ENCODE assay signal across 1 cellular context in the genomic region with DNA sequence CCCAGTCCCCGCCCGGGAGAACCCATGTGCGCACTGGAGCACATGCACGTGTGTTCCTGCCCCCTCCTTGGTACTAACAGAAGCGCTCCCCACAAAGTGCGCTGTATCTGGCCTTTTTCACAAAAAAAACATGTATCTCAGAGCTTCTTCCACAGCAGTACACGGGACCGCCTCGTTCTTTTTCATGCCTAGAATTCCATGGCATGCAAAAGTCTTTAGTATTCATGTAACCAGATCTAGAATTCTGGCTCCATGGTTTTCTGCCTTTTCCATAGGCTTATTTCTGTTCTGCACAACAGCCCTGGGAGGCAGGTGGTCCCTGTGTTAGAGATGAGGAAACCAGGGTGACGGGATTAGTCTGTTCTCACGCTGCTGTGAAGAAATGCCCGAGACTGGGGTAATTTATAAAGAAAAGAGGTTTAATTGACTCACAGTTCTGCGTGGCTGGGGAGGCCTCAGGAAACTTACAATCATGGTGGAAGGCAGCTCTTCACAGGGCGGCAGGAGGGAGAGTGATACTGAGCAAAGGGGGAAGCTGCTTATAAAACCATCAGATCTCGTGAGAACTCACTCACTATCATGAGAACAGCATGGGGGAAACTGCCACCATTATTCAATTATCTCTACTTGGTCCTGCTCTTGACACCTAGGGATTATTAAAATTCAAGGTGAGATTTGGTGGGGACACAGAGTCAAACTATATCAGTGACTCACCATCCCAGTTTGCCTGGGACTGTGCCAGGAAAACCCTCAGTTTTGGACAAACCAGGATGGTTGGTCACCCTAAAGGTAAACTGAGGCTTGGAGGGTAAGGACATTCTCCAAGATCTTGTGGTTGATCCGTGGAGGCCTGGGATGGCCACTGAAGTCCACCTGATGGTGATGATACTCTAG.
TF ChIP-seq lines count a peak whose summit lies in the region.

No MANE protein-coding gene starts in this region.

TF ChIP-seq in K562, 482 proteins besides CTCF, POLR2A, EP300 and RAD21 (continued from another document and continues in another):
- TF ChIP-seq, protein P1, sequence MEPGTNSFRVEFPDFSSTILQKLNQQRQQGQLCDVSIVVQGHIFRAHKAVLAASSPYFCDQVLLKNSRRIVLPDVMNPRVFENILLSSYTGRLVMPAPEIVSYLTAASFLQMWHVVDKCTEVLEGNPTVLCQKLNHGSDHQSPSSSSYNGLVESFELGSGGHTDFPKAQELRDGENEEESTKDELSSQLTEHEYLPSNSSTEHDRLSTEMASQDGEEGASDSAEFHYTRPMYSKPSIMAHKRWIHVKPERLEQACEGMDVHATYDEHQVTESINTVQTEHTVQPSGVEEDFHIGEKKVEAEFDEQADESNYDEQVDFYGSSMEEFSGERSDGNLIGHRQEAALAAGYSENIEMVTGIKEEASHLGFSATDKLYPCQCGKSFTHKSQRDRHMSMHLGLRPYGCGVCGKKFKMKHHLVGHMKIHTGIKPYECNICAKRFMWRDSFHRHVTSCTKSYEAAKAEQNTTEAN (CRISPR knock-in tag; IDR thresholded peaks at IDR 0.05), result no peak
- TF ChIP-seq, protein P2, sequence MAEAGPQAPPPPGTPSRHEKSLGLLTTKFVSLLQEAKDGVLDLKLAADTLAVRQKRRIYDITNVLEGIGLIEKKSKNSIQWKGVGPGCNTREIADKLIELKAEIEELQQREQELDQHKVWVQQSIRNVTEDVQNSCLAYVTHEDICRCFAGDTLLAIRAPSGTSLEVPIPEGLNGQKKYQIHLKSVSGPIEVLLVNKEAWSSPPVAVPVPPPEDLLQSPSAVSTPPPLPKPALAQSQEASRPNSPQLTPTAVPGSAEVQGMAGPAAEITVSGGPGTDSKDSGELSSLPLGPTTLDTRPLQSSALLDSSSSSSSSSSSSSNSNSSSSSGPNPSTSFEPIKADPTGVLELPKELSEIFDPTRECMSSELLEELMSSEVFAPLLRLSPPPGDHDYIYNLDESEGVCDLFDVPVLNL (CRISPR knock-in tag; IDR thresholded peaks at IDR 0.05; ENCODE audit: low read depth), result no peak
- TF ChIP-seq SMARCC2 (IDR thresholded peaks at IDR 0.05; ENCODE audit: low read depth), result no peak
- no peak for TF ChIP-seq ZC3H4 (CRISPR knock-in tag; IDR thresholded peaks at IDR 0.05; ENCODE audit: borderline replicate concordance)
- TF ChIP-seq ZNF318 (IDR thresholded peaks at IDR 0.05; ENCODE audit: borderline replicate concordance in 1 of 2, low read depth in 1 of 2), result no peak
- no peak for TF ChIP-seq ZNF121 (CRISPR knock-in tag; conservative IDR thresholded peaks at IDR 0.05)
- no peak for TF ChIP-seq NFATC3 (IDR thresholded peaks at IDR 0.05)
- TF ChIP-seq ZBTB26 (CRISPR knock-in tag; IDR thresholded peaks at IDR 0.05), result no peak
- TF ChIP-seq ZNF175 (CRISPR knock-in tag; IDR thresholded peaks at IDR 0.05; ENCODE audit: low read depth), result no peak
- TF ChIP-seq THRB (CRISPR knock-in tag; conservative IDR thresholded peaks at IDR 0.05), result no peak
- 0 out of 2 replicates have a peak, but pooled peaks have one; percentile 52 for TF ChIP-seq PTTG1 (tag; IDR thresholded peaks at IDR 0.05; ENCODE audit: low read depth)
- TF ChIP-seq NFIC (IDR thresholded peaks at IDR 0.05), result no peak
- TF ChIP-seq, protein P3, sequence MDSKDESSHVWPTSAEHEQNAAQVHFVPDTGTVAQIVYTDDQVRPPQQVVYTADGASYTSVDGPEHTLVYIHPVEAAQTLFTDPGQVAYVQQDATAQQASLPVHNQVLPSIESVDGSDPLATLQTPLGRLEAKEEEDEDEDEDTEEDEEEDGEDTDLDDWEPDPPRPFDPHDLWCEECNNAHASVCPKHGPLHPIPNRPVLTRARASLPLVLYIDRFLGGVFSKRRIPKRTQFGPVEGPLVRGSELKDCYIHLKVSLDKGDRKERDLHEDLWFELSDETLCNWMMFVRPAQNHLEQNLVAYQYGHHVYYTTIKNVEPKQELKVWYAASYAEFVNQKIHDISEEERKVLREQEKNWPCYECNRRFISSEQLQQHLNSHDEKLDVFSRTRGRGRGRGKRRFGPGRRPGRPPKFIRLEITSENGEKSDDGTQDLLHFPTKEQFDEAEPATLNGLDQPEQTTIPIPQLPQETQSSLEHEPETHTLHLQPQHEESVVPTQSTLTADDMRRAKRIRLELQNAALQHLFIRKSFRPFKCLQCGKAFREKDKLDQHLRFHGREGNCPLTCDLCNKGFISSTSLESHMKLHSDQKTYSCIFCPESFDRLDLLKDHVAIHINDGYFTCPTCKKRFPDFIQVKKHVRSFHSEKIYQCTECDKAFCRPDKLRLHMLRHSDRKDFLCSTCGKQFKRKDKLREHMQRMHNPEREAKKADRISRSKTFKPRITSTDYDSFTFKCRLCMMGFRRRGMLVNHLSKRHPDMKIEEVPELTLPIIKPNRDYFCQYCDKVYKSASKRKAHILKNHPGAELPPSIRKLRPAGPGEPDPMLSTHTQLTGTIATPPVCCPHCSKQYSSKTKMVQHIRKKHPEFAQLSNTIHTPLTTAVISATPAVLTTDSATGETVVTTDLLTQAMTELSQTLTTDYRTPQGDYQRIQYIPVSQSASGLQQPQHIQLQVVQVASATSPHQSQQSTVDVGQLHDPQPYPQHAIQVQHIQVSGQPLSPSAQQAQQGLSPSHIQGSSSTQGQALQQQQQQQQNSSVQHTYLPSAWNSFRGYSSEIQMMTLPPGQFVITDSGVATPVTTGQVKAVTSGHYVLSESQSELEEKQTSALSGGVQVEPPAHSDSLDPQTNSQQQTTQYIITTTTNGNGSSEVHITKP (IDR thresholded peaks at IDR 0.05; ENCODE audit: partially characterized antibody), result no peak
- no peak for TF ChIP-seq EWSR1 (IDR thresholded peaks at IDR 0.05; ENCODE audit: borderline replicate concordance, low read depth, partially characterized antibody)
- TF ChIP-seq NFXL1 (CRISPR knock-in tag; IDR thresholded peaks at IDR 0.05), result no peak
- TF ChIP-seq ILF3 (IDR thresholded peaks at IDR 0.05; ENCODE audit: borderline replicate concordance), result no peak
- TF ChIP-seq POLR3A (IDR thresholded peaks at IDR 0.05; ENCODE audit: borderline replicate concordance, extremely low read depth, insufficient read depth, insufficient read length), result no peak
- no peak for TF ChIP-seq ZBTB5 (IDR thresholded peaks at IDR 0.05)
- TF ChIP-seq POU5F1 (IDR thresholded peaks at IDR 0.05; ENCODE audit: borderline replicate concordance, low read depth, low read length, partially characterized antibody), result no peak
- no peak for TF ChIP-seq SAP30 (IDR thresholded peaks at IDR 0.05; ENCODE audit: borderline replicate concordance, insufficient read depth, low read depth, low read length, poor library complexity, severe bottlenecking)
- TF ChIP-seq CLOCK (CRISPR knock-in tag; IDR thresholded peaks at IDR 0.05; ENCODE audit: borderline replicate concordance), result no peak
- TF ChIP-seq, protein P4, sequence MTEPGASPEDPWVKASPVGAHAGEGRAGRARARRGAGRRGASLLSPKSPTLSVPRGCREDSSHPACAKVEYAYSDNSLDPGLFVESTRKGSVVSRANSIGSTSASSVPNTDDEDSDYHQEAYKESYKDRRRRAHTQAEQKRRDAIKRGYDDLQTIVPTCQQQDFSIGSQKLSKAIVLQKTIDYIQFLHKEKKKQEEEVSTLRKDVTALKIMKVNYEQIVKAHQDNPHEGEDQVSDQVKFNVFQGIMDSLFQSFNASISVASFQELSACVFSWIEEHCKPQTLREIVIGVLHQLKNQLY (CRISPR knock-in tag; conservative IDR thresholded peaks at IDR 0.05), result no peak
- no peak for TF ChIP-seq MIER1 (IDR thresholded peaks at IDR 0.05; ENCODE audit: low read depth)
- TF ChIP-seq BRCA1 (IDR thresholded peaks at IDR 0.05), result no peak
- no peak for TF ChIP-seq BRCA1 (CRISPR knock-in tag; IDR thresholded peaks at IDR 0.05)
- TF ChIP-seq GABPB1 (CRISPR knock-in tag; IDR thresholded peaks at IDR 0.05), result no peak
- TF ChIP-seq ZNF263 (CRISPR knock-in tag; IDR thresholded peaks at IDR 0.05; ENCODE audit: borderline replicate concordance), result no peak
